ENCODE assay signal across 21 cellular contexts in genomic region chr2:52916976-52917375, GRCh38.
A peak's percentile ranks its signal among the peaks of the same experiment; 100 is the strongest.
DNase-seq lines count a peak whose midpoint lies in the region; ATAC-seq, FAIRE-seq and TF ChIP-seq lines count a peak whose summit lies in the region.
"Had no signal": no experiment of that assay in that cellular context is flagged by ENCODE, and none has a peak within 500 bp of the region (broad histone marks: within the 10 kb centered on the region; RNA-seq: fewer than 3 reads in every experiment).

No MANE protein-coding gene starts in this region.

- no peak for FAIRE-seq in endothelial cell of umbilical vein (lab: Jason Lieb, UNC)
- FAIRE-seq: GM12892, H54, HTR-8/SVneo had no signal

- TF ChIP-seq CTCF in endothelial cell of umbilical vein (IDR thresholded peaks at IDR 0.05; ENCODE audit: extremely low read depth in 1 of 2, insufficient read depth in 1 of 2, low read depth in 1 of 2, low read length in 2 of 2) (no peak), mucosa of descending colon (IDR thresholded peaks at IDR 0.05) (no peak), endodermal cell (conservative IDR thresholded peaks at IDR 0.05) (no peak)

- H3K4me2 ChIP-seq in endothelial cell of umbilical vein (ENCODE audit: insufficient read depth, low read length), result no peak overlapping the region
- H3K4me2 ChIP-seq: BLaER1 treated with 17β-estradiol and CSF1 and Interleukin-3, amounts not matched to agents 10 nM and 100 nM; GM23338 had no signal

- dilution Hi-C loops in endothelial cell of umbilical vein (cut with MboI; ENCODE audit: extremely low pct_ligation_motif_present, low sequenced_read_pairs), result no loop called here

- no peak overlapping the region for H3K4me3 Mint-ChIP-seq in endodermal cell
- no peak overlapping the region for H3K4me3 Mint-ChIP-seq in naive thymus-derived CD8-positive, alpha-beta T cell
- H3K4me3 Mint-ChIP-seq: B cell; CD8-positive, alpha-beta T cell; GM23338; IgD-negative memory B cell had no signal

- H3K27ac Mint-ChIP-seq in endodermal cell, result no peak overlapping the region
- H3K27ac Mint-ChIP-seq in naive thymus-derived CD8-positive, alpha-beta T cell, result no peak overlapping the region
- H3K27ac Mint-ChIP-seq: B cell; CD8-positive, alpha-beta T cell; GM23338; IgD-negative memory B cell had no signal

- no peaks in the 10 kb centered on the region for H3K79me2 ChIP-seq in endothelial cell of umbilical vein (ENCODE audit: control insufficient read depth, insufficient read depth, low read length)

- H3K27ac ChIP-seq in endothelial cell of umbilical vein (ENCODE audit: insufficient read depth, low read depth, low read length) (no peak overlapping the region), endodermal cell (ENCODE audit: low read depth, low read length) (no peak overlapping the region)
- H3K27ac ChIP-seq: BLaER1 treated with 17β-estradiol and CSF1 and Interleukin-3, amounts not matched to agents 10 nM and 100 nM had no signal

- CTCF ChIA-PET in endothelial cell of umbilical vein (lab: Charles Lee), result no interaction called here

- H3K4me1 ChIP-seq in endothelial cell of umbilical vein (ENCODE audit: control insufficient read depth, extremely low read depth, insufficient read depth, low read length) (no peaks in the 10 kb centered on the region), mucosa of descending colon (ENCODE audit: low read depth) (no peaks in the 10 kb centered on the region), endodermal cell (ENCODE audit: control insufficient read depth, insufficient read depth, low read length) (no peaks in the 10 kb centered on the region)
- H3K4me1 ChIP-seq: BLaER1 treated with 17β-estradiol and CSF1 and Interleukin-3, amounts not matched to agents 10 nM and 100 nM had no signal

- WGBS in endodermal cell (ENCODE audit: insufficient coverage in 1 of 2, insufficient read length in 1 of 2), 2 experiments, result 75 to 84% methylated on average over 2 to 3 of the region's 3 CpGs

- TF ChIP-seq POLR2A in endothelial cell of umbilical vein (IDR thresholded peaks at IDR 0.05; ENCODE audit: low read depth, low read length), result no peak

- POLR2A ChIA-PET in endothelial cell of umbilical vein (lab: Charles Lee), result no interaction called here
- POLR2A ChIA-PET in naive thymus-derived CD8-positive, alpha-beta T cell (lab: Charles Lee), result no interaction called here

- H3K36me3 ChIP-seq in endothelial cell of umbilical vein (ENCODE audit: control insufficient read depth in 2 of 2, extremely low read depth in 1 of 2, insufficient read depth in 2 of 2, low read length in 2 of 2) (no peaks in the 10 kb centered on the region), mucosa of descending colon (ENCODE audit: low read depth) (no peaks in the 10 kb centered on the region), endodermal cell (ENCODE audit: control insufficient read depth, insufficient read depth, low read length) (no peaks in the 10 kb centered on the region)
- H3K36me3 ChIP-seq: BLaER1 treated with 17β-estradiol and CSF1 and Interleukin-3, amounts not matched to agents 10 nM and 100 nM had no signal

- H3K9ac ChIP-seq in endothelial cell of umbilical vein (replicated peaks; ENCODE audit: extremely low read depth, insufficient read depth, low read length) (no peak overlapping the region), endodermal cell (ENCODE audit: extremely low read depth, low read length, poor library complexity, severe bottlenecking) (no peak overlapping the region)
- H3K9ac ChIP-seq: BLaER1 treated with 17β-estradiol and CSF1 and Interleukin-3, amounts not matched to agents 10 nM and 100 nM had no signal

- intact Hi-C loops in endothelial cell of umbilical vein (cut with micrococcal nuclease) (no loop called here), mucosa of descending colon (cut with DNase I, micrococcal nuclease) (no loop called here)

- H3K9me3 ChIP-seq in endothelial cell of umbilical vein (replicated peaks; ENCODE audit: control insufficient read depth, insufficient read depth, low read length) (no peaks in the 10 kb centered on the region), mucosa of descending colon (no peaks in the 10 kb centered on the region), endodermal cell (ENCODE audit: control insufficient read depth, low read length) (no peaks in the 10 kb centered on the region)
- H3K9me3 ChIP-seq: BLaER1 treated with 17β-estradiol and CSF1 and Interleukin-3, amounts not matched to agents 10 nM and 100 nM had no signal

- no TSS peak for BruUV-seq in endothelial cell of umbilical vein (replicated peaks; lab: Mats Ljungman, UMichigan)

- H3K9me1 ChIP-seq in endothelial cell of umbilical vein (replicated peaks; ENCODE audit: control insufficient read depth, extremely low read depth, insufficient read depth, low read length), result no peaks in the 10 kb centered on the region

- H3K36me3 Mint-ChIP-seq in endodermal cell (ENCODE audit: low read depth), result no peaks in the 10 kb centered on the region
- no peaks in the 10 kb centered on the region for H3K36me3 Mint-ChIP-seq in naive thymus-derived CD8-positive, alpha-beta T cell
- H3K36me3 Mint-ChIP-seq: CD8-positive, alpha-beta T cell; IgD-negative memory B cell had no signal

- no peaks in the 10 kb centered on the region for H3K27me3 ChIP-seq in endothelial cell of umbilical vein (ENCODE audit: control insufficient read depth in 2 of 2, insufficient read depth in 2 of 2, low read length in 2 of 2)
- no peaks in the 10 kb centered on the region for H3K27me3 ChIP-seq in endodermal cell (ENCODE audit: control insufficient read depth, insufficient read depth, low read length, poor library complexity, severe bottlenecking)
- H3K27me3 ChIP-seq: BLaER1 treated with 17β-estradiol and CSF1 and Interleukin-3, amounts not matched to agents 10 nM and 100 nM had no signal

- ATAC-seq in mucosa of descending colon (no peak), GM18502 (IDR thresholded peaks at IDR 0.05; ENCODE audit: poor library complexity, unreplicated experiment) (no peak)
- ATAC-seq in naive thymus-derived CD8-positive, alpha-beta T cell, result no peak
- ATAC-seq: CD8-positive, alpha-beta T cell; GM23338 had no signal

- no peaks in the 10 kb centered on the region for H3K4me1 Mint-ChIP-seq in endodermal cell
- no peaks in the 10 kb centered on the region for H3K4me1 Mint-ChIP-seq in naive thymus-derived CD8-positive, alpha-beta T cell
- H3K4me1 Mint-ChIP-seq: B cell, GM23338, IgD-negative memory B cell had no signal

- H3K4me3 ChIP-seq in endothelial cell of umbilical vein (replicated peaks in 1 of 3; ENCODE audit: insufficient read depth in 1 of 3, low read depth in 1 of 3, low read length in 3 of 3) (no peak overlapping the region), mucosa of descending colon (no peak overlapping the region), endodermal cell (ENCODE audit: low read length) (no peak overlapping the region)
- H3K4me3 ChIP-seq: BLaER1 treated with 17β-estradiol and CSF1 and Interleukin-3, amounts not matched to agents 10 nM and 100 nM; GM23338 had no signal

- H3K27me3 Mint-ChIP-seq in endodermal cell (ENCODE audit: insufficient read depth), result no peaks in the 10 kb centered on the region
- no peaks in the 10 kb centered on the region for H3K27me3 Mint-ChIP-seq in naive thymus-derived CD8-positive, alpha-beta T cell
- H3K27me3 Mint-ChIP-seq: B cell, IgD-negative memory B cell had no signal

- no peaks in the 10 kb centered on the region for H4K20me1 ChIP-seq in endothelial cell of umbilical vein (replicated peaks; ENCODE audit: control insufficient read depth, extremely low read depth, insufficient read depth, low read length)
- H4K20me1 ChIP-seq: BLaER1 treated with 17β-estradiol and CSF1 and Interleukin-3, amounts not matched to agents 10 nM and 100 nM had no signal

- DNase-seq in NCI-H510A treated with DMSO at 0.1 percent for 48 hours (lab: John Stamatoyannopoulos, UW) (peak; percentile 5), NCI-H510A (lab: John Stamatoyannopoulos, UW) (no peak), NCI-H2171 (lab: John Stamatoyannopoulos, UW) (peak; percentile 19), endothelial cell of umbilical vein (ENCODE audit: low read depth, low spot score) (peak; percentile 12), mucosa of descending colon (no peak), endodermal cell (no peak)
- DNase-seq in naive thymus-derived CD8-positive, alpha-beta T cell, result no peak
- DNase-seq: 8988T; CD8-positive, alpha-beta T cell; DMS153; DMS79; GDM1; HCEC 1CT had no signal

- H3K9me3 Mint-ChIP-seq in endodermal cell, result no peaks in the 10 kb centered on the region
- H3K9me3 Mint-ChIP-seq in naive thymus-derived CD8-positive, alpha-beta T cell, result peaks cover 0 to 9% (median 0%) of the 10 kb centered on the region in 9 donors
- H3K9me3 Mint-ChIP-seq: CD8-positive, alpha-beta T cell; GM23338 had no signal

- no peak overlapping the region for H2AFZ ChIP-seq in endothelial cell of umbilical vein (ENCODE audit: low read depth, low read length)
- H2AFZ ChIP-seq: GM23338 had no signal

TF ChIP-seq in endothelial cell of umbilical vein, 7 proteins besides CTCF, POLR2A, EP300 and RAD21:
- TF ChIP-seq MAX (IDR thresholded peaks at IDR 0.05; ENCODE audit: insufficient read depth, insufficient read length) (no peak), FOS (IDR thresholded peaks at IDR 0.05; ENCODE audit: borderline replicate concordance, insufficient read depth, low read length) (no peak), EZH2 (IDR thresholded peaks at IDR 0.05; ENCODE audit: borderline replicate concordance, low read depth, low read length, severe bottlenecking) (no peak), MYC (IDR thresholded peaks at IDR 0.05; ENCODE audit: low read depth, low read length) (no peak), GATA2 (IDR thresholded peaks at IDR 0.05; ENCODE audit: insufficient read depth, insufficient read length, low read depth, low read length) (no peak), JUN (IDR thresholded peaks at IDR 0.05; ENCODE audit: borderline replicate concordance, insufficient read depth, insufficient read length, low read depth) (no peak), POLR2AphosphoS5 (IDR thresholded peaks at IDR 0.05; ENCODE audit: insufficient read depth, low read depth, low read length) (no peak)

Comparison
In these comparisons a context has a peak if more than half of its experiments do, and no peak if none do; other contexts are left out.
1. DNase-seq: peak in NCI-H510A treated with DMSO at 0.1 percent for 48 hours (single experiment), NCI-H2171 (single experiment) and endothelial cell of umbilical vein (single experiment); none in NCI-H510A (single experiment), mucosa of descending colon (0 of 3), endodermal cell (single experiment) and naive thymus-derived CD8-positive, alpha-beta T cell (0 of 10).